Comparison of ENCODE assay signal across 21 cellular contexts in the genomic region with DNA sequence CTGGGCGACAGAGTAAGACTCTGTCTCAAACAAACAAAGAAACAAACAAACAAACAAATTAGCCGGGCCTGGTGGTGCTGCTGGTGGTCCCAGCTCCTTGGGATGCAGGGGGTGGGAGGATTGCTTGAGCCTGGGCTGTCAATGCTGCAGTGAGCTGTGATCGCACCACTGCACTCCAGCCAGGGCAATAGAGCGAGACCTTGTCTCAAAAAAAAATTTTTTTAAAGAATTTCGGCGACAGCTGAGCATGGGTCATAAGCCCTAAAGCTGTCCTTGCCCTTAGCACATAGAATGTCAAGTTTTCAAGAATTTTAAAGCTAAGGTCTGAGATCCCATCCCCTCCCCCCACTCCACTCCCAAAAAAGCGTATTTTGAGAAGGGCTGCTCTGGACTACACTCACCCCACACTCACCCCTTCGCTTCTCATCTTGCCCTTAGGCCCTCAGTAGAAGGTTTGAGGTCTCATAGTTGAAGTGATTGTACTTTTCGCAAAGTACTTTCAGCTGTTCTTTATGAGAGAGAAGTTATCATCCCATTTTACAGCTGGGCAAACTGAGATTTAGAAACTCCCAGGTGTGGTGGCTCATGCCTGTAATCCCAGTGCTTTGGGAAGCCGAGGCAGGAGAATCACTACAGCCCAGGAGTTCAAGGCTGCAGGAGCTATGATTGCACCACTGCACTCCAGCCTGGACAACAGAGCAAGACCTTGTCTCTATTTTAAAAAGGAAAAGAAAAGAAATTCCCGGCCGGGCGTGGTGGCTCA. TPM values are rescaled to one million over a fixed set of nuclear protein-coding genes. Genes with fewer than 3 reads are reported as not detected.
DNase-seq lines count a peak whose midpoint lies in the region; ATAC-seq, FAIRE-seq and TF ChIP-seq lines count a peak whose summit lies in the region.
"Had no signal": no experiment of that assay in that cellular context is flagged by ENCODE, and none has a peak within 500 bp of the region (broad histone marks: within the 10 kb centered on the region; RNA-seq: fewer than 3 reads in every experiment).

No MANE protein-coding gene starts in this region.

- 94% methylated on average over 13 of the region's 13 CpGs; no CpG with 5 or more reads in 1 of the 2 experiments for WGBS in H1 (ENCODE audit: extremely low coverage in 1 of 2, insufficient coverage in 1 of 2, insufficient read length in 1 of 2, insufficient replicate concordance in 2 of 2, low coverage in 1 of 2, low lambda C conversion rate in 2 of 2, missing lambda C conversion rate in 1 of 2), 2 experiments

- no peaks in the 10 kb centered on the region for H3K9me3 ChIP-seq in BLaER1
- H3K9me3 ChIP-seq in PC-9 (ENCODE audit: insufficient read depth, low read depth), result no peaks in the 10 kb centered on the region
- no peaks in the 10 kb centered on the region for H3K9me3 ChIP-seq in H1 (ENCODE audit: insufficient read depth in 2 of 2, low read depth in 1 of 2, low read length in 1 of 2)
- H3K9me3 ChIP-seq: ascending aorta, mucosa of descending colon, uterus had no signal

- no peak overlapping the region for H4K91ac ChIP-seq in H1 (replicated peaks; ENCODE audit: insufficient read length, low read length)

- H3K4me1 Mint-ChIP-seq in osteocyte (ENCODE audit: unreplicated experiment), result peaks cover 35% of the 10 kb centered on the region

- no peak overlapping the region for H4K5ac ChIP-seq in H1 (ENCODE audit: insufficient read length, low read depth, low read length)

- no TSS peak for BruUV-seq in PC-9 (replicated peaks; lab: Mats Ljungman, UMichigan)

- H3K4me3 ChIP-seq in BLaER1, result no peak overlapping the region
- H3K4me3 ChIP-seq in PC-9, result peak overlapping the region; percentile 54; the same call in 1 of the 2 replicates
- H3K4me3 ChIP-seq in H1 (ENCODE audit: extremely low read depth in 1 of 4, insufficient read depth in 2 of 4, low read depth in 3 of 4, low read length in 4 of 4), result no peak overlapping the region
- H3K4me3 ChIP-seq: ascending aorta, mucosa of descending colon, uterus had no signal

- intact Hi-C loops in PC-9 (cut with micrococcal nuclease; ENCODE audit: unreplicated experiment), result loop anchor here (2.0 to 10.0 kb wide), 2 partner anchors 75 to 219 kb away; partner anchors contain the start of gene SLMAP

- no peaks in the 10 kb centered on the region for H3K9me2 ChIP-seq in PC-9 (ENCODE audit: insufficient read depth)

- TF ChIP-seq POLR2A in H1 (IDR thresholded peaks at IDR 0.05; ENCODE audit: control extremely low read depth in 1 of 2, low read depth in 2 of 2, low read length in 2 of 2) (no peak), GM18505 (IDR thresholded peaks at IDR 0.05; ENCODE audit: borderline replicate concordance, extremely low read depth, insufficient read depth, insufficient read length) (no peak)

- H3K27ac ChIP-seq in BLaER1 (no peak overlapping the region), PC-9 (peak overlapping the region; percentile 100), H1 (ENCODE audit: low read depth, low read length) (no peak overlapping the region)
- H3K27ac ChIP-seq: ascending aorta had no signal

- no peak overlapping the region for H3K4ac ChIP-seq in H1 (replicated peaks; ENCODE audit: insufficient read length, low read depth, low read length)

- H3K36me3 Mint-ChIP-seq in osteocyte (ENCODE audit: unreplicated experiment), result no peaks in the 10 kb centered on the region
- H3K36me3 Mint-ChIP-seq: activated naive CD4-positive, alpha-beta T cell treated with anti-CD3 and anti-CD28 coated beads, Interleukin-2, amount 50 U/mL, for 72 hours; CD4-positive, alpha-beta memory T cell had no signal

- H2BK120ac ChIP-seq in H1 (replicated peaks; ENCODE audit: low read depth, low read length), result no peak overlapping the region

- H3K4me1 ChIP-seq in BLaER1, result peaks cover 21% of the 10 kb centered on the region
- H3K4me1 ChIP-seq in PC-9 (replicated peaks; ENCODE audit: insufficient read depth), result peaks cover 99% of the 10 kb centered on the region
- H3K4me1 ChIP-seq in H1 (replicated peaks in 1 of 4; ENCODE audit: control insufficient read depth in 3 of 4, insufficient read depth in 4 of 4, low read length in 3 of 4), result peaks cover 0 to 10% (median 3%) of the 10 kb centered on the region in 4 experiments; a peak in 6 of 7 replicates
- H3K4me1 ChIP-seq: ascending aorta had no signal

- H3K27me3 ChIP-seq in BLaER1 (no peaks in the 10 kb centered on the region), PC-9 (ENCODE audit: insufficient read depth, low read depth) (no peaks in the 10 kb centered on the region), H1 (replicated peaks in 1 of 4; ENCODE audit: control insufficient read depth in 3 of 4, extremely low read depth in 1 of 4, insufficient read depth in 3 of 4, low read length in 3 of 4) (no peaks in the 10 kb centered on the region)
- H3K27me3 ChIP-seq: ascending aorta, uterus had no signal

- no peak for TF ChIP-seq CTCF in PC-9 (conservative IDR thresholded peaks at IDR 0.05)
- no peak for TF ChIP-seq CTCF in H1 (IDR thresholded peaks at IDR 0.05; ENCODE audit: control extremely low read depth in 1 of 3, insufficient read depth in 1 of 3, low read depth in 1 of 3, low read length in 3 of 3)
- TF ChIP-seq CTCF in osteocyte (IDR thresholded peaks at IDR 0.05), result no peak

- H3K9me3 Mint-ChIP-seq in osteocyte (ENCODE audit: unreplicated experiment), result no peaks in the 10 kb centered on the region
- H3K9me3 Mint-ChIP-seq: activated naive CD4-positive, alpha-beta T cell treated with anti-CD3 and anti-CD28 coated beads, Interleukin-2, amount 50 U/mL, for 72 hours; activated T-cell treated with anti-CD3 and anti-CD28 coated beads, Interleukin-2, amount 50 U/mL, for 72 hours; CD4-positive, alpha-beta memory T cell had no signal

- H4K20me1 ChIP-seq in BLaER1 (no peaks in the 10 kb centered on the region), PC-9 (ENCODE audit: insufficient read depth) (no peaks in the 10 kb centered on the region), H1 (replicated peaks in 1 of 2; ENCODE audit: control insufficient read depth in 1 of 2, insufficient read depth in 2 of 2, low read length in 2 of 2) (no peaks in the 10 kb centered on the region)

- H3K36me3 ChIP-seq in BLaER1, result no peaks in the 10 kb centered on the region
- H3K36me3 ChIP-seq in PC-9 (ENCODE audit: low read depth), result no peaks in the 10 kb centered on the region
- no peaks in the 10 kb centered on the region for H3K36me3 ChIP-seq in H1 (ENCODE audit: control insufficient read depth in 2 of 4, insufficient read depth in 4 of 4, low read length in 3 of 4)
- H3K36me3 ChIP-seq: ascending aorta, uterus had no signal

- no peak overlapping the region for H3K18ac ChIP-seq in H1 (ENCODE audit: extremely low read depth, low read length)

- CTCF ChIA-PET in PC-9 (lab: Charles Lee) (no interaction called here), H1 (lab: Charles Lee; ENCODE audit: partially characterized antibody) (interaction anchor here (0.9 to 1.9 kb wide), 11 partner anchors 8 to 192 kb away, joined by 3 to 6 read pairs (median 4); no protein-coding TSS in a partner anchor)

- no peak overlapping the region for H3K9ac ChIP-seq in BLaER1
- no peak overlapping the region for H3K9ac ChIP-seq in H1 (replicated peaks in 1 of 4; ENCODE audit: extremely low read depth in 1 of 4, low read depth in 3 of 4, low read length in 3 of 4)

- H3K14ac ChIP-seq in H1 (ENCODE audit: insufficient read length), result no peak overlapping the region

- H2BK20ac ChIP-seq in H1 (ENCODE audit: low read length), result no peak overlapping the region

- no peaks in the 10 kb centered on the region for H3K23me2 ChIP-seq in H1 (ENCODE audit: low read depth, low read length)

- TF ChIP-seq EP300 in H1 (IDR thresholded peaks at IDR 0.05; ENCODE audit: borderline replicate concordance in 1 of 2, low read depth in 2 of 2, low read length in 2 of 2), result no peak

- H3K79me1 ChIP-seq in H1 (ENCODE audit: low read depth, low read length), result no peaks in the 10 kb centered on the region

- POLR2A ChIA-PET in PC-9 (lab: Charles Lee; ENCODE audit: unreplicated experiment) (interaction anchor here (1.0 to 2.5 kb wide), 3 partner anchors 27 to 31 kb away, joined by 3 to 15 read pairs (median 8); no protein-coding TSS in a partner anchor), H1 (lab: Charles Lee; ENCODE audit: partially characterized antibody) (interaction anchor here (1.6 kb wide), 1 partner anchor 14 kb away, joined by 3 read pairs; no protein-coding TSS in a partner anchor)

- peaks cover 87% of the 10 kb centered on the region for H3F3A ChIP-seq in PC-9 (ENCODE audit: insufficient read depth, low read depth)

- TF ChIP-seq RAD21 in H1 (IDR thresholded peaks at IDR 0.05 in 1 of 2, conservative IDR thresholded peaks at IDR 0.05 in 1 of 2; ENCODE audit: low read depth in 2 of 2, low read length in 2 of 2), result no peak

- H2BK5ac ChIP-seq in H1 (ENCODE audit: low read depth, low read length), result no peak overlapping the region

- H2BK12ac ChIP-seq in H1 (ENCODE audit: low read depth, low read length), result no peak overlapping the region

- no peak overlapping the region for H2BK15ac ChIP-seq in H1 (ENCODE audit: low read length)

- H3K56ac ChIP-seq in H1 (replicated peaks; ENCODE audit: insufficient read length, low read depth, low read length), result no peak overlapping the region

- FAIRE-seq in H1 (lab: Jason Lieb, UNC), result no peak

- H3K79me2 ChIP-seq in PC-9 (ENCODE audit: low read depth), result peaks cover 15% of the 10 kb centered on the region
- no peaks in the 10 kb centered on the region for H3K79me2 ChIP-seq in H1 (ENCODE audit: control insufficient read depth in 1 of 2, insufficient read depth in 2 of 2, low read length in 2 of 2)

- DNase-seq in PC-9 (no peak), H1 (ENCODE audit: low read depth in 1 of 2, low spot score in 2 of 2) (no peak), osteocyte (ENCODE audit: extremely low spot score, unreplicated experiment) (no peak), hepatic stellate cell (ENCODE audit: low spot score) (no peak), COLO668 (lab: John Stamatoyannopoulos, UW; ENCODE audit: unreplicated experiment) (no peak)
- DNase-seq in stimulated activated naive CD8-positive, alpha-beta T cell treated with anti-CD3 and anti-CD28 coated beads, Interleukin-15, Interleukin-2, amounts not matched to agents 100 U/mL and 50 U/mL, for 24 hours, result no peak
- DNase-seq: activated CD4-positive, alpha-beta T cell treated with anti-CD3 and anti-CD28 coated beads for 1 hour; activated T-cell treated with anti-CD3 and anti-CD28 coated beads, Interleukin-2, amount 50 U/mL, for 72 hours; CD4-positive, alpha-beta memory T cell; cerebellar nuclear complex; effector CD4-positive, alpha-beta T cell; NCI-H1105 treated with DMSO at 0.1 percent for 48 hours; NCI-H510A; NK-92 treated with Interleukin-12 subunit alpha and Interleukin-12 subunit beta, amount 100 ng/mL, for 24 hours; stimulated activated CD4-positive, alpha-beta T cell treated with anti-CD3 and anti-CD28 coated beads, Interleukin-12 subunit alpha, Interleukin-12 subunit beta, amount 100 ng/mL, for 4 hours; uterus had no signal

- H3K27ac Mint-ChIP-seq in osteocyte (ENCODE audit: unreplicated experiment), result peak overlapping the region; percentile 42
- H3K27ac Mint-ChIP-seq: activated naive CD4-positive, alpha-beta T cell treated with anti-CD3 and anti-CD28 coated beads, Interleukin-2, amount 50 U/mL, for 72 hours; activated T-cell treated with anti-CD3 and anti-CD28 coated beads, Interleukin-2, amount 50 U/mL, for 72 hours; CD4-positive, alpha-beta memory T cell had no signal

- ATAC-seq in stimulated activated naive CD8-positive, alpha-beta T cell treated with anti-CD3 and anti-CD28 coated beads, Interleukin-15, Interleukin-2, amounts not matched to agents 100 U/mL and 50 U/mL, for 24 hours, result no peak
- no peak for ATAC-seq in GM18505 (IDR thresholded peaks at IDR 0.05; ENCODE audit: unreplicated experiment)
- ATAC-seq: activated T-cell treated with anti-CD3 and anti-CD28 coated beads, Interleukin-2, amount 50 U/mL, for 72 hours had no signal

- no peak overlapping the region for H2AK5ac ChIP-seq in H1 (ENCODE audit: low read depth, low read length)

- H3K27me3 Mint-ChIP-seq in osteocyte (ENCODE audit: unreplicated experiment), result no peaks in the 10 kb centered on the region
- H3K27me3 Mint-ChIP-seq: CD4-positive, alpha-beta memory T cell had no signal

- H2AFZ ChIP-seq in PC-9, result no peak overlapping the region
- H2AFZ ChIP-seq in H1 (ENCODE audit: low read length), result no peak overlapping the region

- H3K4me3 Mint-ChIP-seq in osteocyte (ENCODE audit: unreplicated experiment), result no peak overlapping the region
- H3K4me3 Mint-ChIP-seq: activated T-cell treated with anti-CD3 and anti-CD28 coated beads, Interleukin-2, amount 50 U/mL, for 72 hours; CD4-positive, alpha-beta memory T cell had no signal

- H3K4me2 ChIP-seq in BLaER1 (0 out of 2 replicates have a peak overlapping the region, but pooled peaks have one; percentile 7), PC-9 (peak overlapping the region; percentile 93), H1 (ENCODE audit: insufficient read depth in 1 of 2, low read depth in 2 of 2, low read length in 2 of 2) (no peak overlapping the region)

- H3K23ac ChIP-seq in H1 (ENCODE audit: insufficient read length), result no peak overlapping the region

- no peak overlapping the region for H4K8ac ChIP-seq in H1 (ENCODE audit: extremely low read depth, insufficient read depth, low read length)

RNA-seq across cellular contexts. Expression of gene FLNB, which starts 34.3 kb away (rescaled TPM):
- total RNA-seq in PC-9 (2021) (349 and 361 TPM in 2 replicates), osteocyte (72.9 and 77.9 TPM in 2 replicates)
- total RNA-seq in H1 (2021; fragmentation: NEBNext Ultra II Directional; extraction: Animal tissue kit (Norgen Biotek cat#: 25700)), result 118 and 122 TPM in 2 replicates
- polyA plus RNA-seq in H1 (2011; rRNA removed), result 72.2 and 72.3 TPM in 2 replicates
- polyA plus RNA-seq in H1 (2011; cell fraction: cytosol; rRNA removed), result 53.0 TPM
- 599 TPM for polyA plus RNA-seq in H1 (2011; cell fraction: nucleus; rRNA removed)
- 82.4 to 123 TPM (median 108 TPM) in 4 replicates for polyA plus RNA-seq in H1 (2012, experiment 1 of 2)
- 47.2 TPM for polyA plus RNA-seq in H1 (2012, experiment 2 of 2)
- 96.1 TPM for polyA plus RNA-seq in H1 (2013, experiment 1 of 2)
- polyA plus RNA-seq in H1 (2013, experiment 2 of 2), result 85.9 TPM
- 249 and 262 TPM in 2 replicates for polyA minus RNA-seq in H1 (2011; rRNA and poly(A)+ RNA removed)
- polyA minus RNA-seq in H1 (2011; cell fraction: cytosol; rRNA and poly(A)+ RNA removed), result 121 TPM
- polyA minus RNA-seq in H1 (2011; cell fraction: nucleus; rRNA and poly(A)+ RNA removed), result 391 TPM

Comparison
In these comparisons a context has a peak if more than half of its experiments do, and no peak if none do; other contexts are left out.
1. H3K4me2 ChIP-seq: peak in BLaER1 (single experiment) and PC-9 (single experiment); none in H1 (0 of 2).